ENCODE assay signal across 9 cellular contexts in the genomic region with DNA sequence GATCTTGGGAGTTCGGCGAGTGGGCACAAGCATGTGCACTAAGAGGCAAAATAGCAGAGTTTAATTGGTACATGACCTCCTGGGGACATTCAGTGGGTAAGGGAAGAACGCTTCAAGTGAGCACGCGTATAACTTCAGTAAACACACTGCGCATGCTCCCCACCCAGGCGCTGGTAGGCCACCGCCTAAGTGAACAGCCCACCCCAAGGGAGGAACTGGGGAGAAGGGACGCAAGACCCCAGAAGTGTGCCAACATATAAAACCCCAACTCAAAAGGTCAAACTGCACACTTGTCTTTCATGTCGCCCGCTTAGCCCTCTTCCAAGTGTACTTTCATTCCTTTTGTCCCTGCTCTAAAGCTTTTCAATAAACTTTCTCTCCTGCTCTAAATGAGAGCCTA. TPM values are rescaled to one million over a fixed set of nuclear protein-coding genes. Genes with fewer than 3 reads are reported as not detected.
DNase-seq lines count a peak whose midpoint lies in the region; ATAC-seq and TF ChIP-seq lines count a peak whose summit lies in the region.
"Had no signal": no experiment of that assay in that cellular context is flagged by ENCODE, and none has a peak within 500 bp of the region (broad histone marks: within the 10 kb centered on the region; RNA-seq: fewer than 3 reads in every experiment).

No MANE protein-coding gene starts in this region.

- H3K9ac ChIP-seq in skeletal muscle tissue (ENCODE audit: low read depth in 1 of 3, low read length in 3 of 3): peak overlapping the region; percentile 40 to 65 (median 50)

- in situ Hi-C loops in GM13977 (cut with MboI; ENCODE audit: low pct_unique_long_range_greater_than_20kb, low sequenced_read_pairs, unreplicated experiment): no loop called here

- 41 to 51% methylated on average over 11 of the region's 11 CpGs for WGBS in heart right ventricle, 2 donors

- H3K27ac Mint-ChIP-seq in type B pancreatic cell: no peak overlapping the region

- no peaks in the 10 kb centered on the region for H3K27me3 ChIP-seq in heart right ventricle
- H3K27me3 ChIP-seq in skeletal muscle tissue (ENCODE audit: control insufficient read depth in 3 of 3, insufficient read depth in 3 of 3, low read length in 3 of 3): no peaks in the 10 kb centered on the region

- no peaks in the 10 kb centered on the region for H3K27me3 Mint-ChIP-seq in activated T-cell treated with anti-CD3 and anti-CD28 coated beads, Interleukin-2, amount 50 U/mL, for 4 hours (ENCODE audit: low read depth)
- H3K27me3 Mint-ChIP-seq in type B pancreatic cell: no peaks in the 10 kb centered on the region

- DNase-seq in GM13977 (ENCODE audit: low spot score) (peak; percentile 50), heart right ventricle (peak; percentile 61 to 62), type B pancreatic cell (ENCODE audit: extremely low spot score, unreplicated experiment) (no peak), UCSD-AML1 (lab: John Stamatoyannopoulos, UW; ENCODE audit: unreplicated experiment) (no peak)
- DNase-seq in activated T-cell treated with anti-CD3 and anti-CD28 coated beads, Interleukin-2, amount 50 U/mL, for 4 hours: peak; percentile 13
- DNase-seq: NCI-H774 had no signal

- no peaks in the 10 kb centered on the region for H3K4me1 ChIP-seq in heart right ventricle
- peaks cover 0 to 6% (median 5%) of the 10 kb centered on the region in 3 donors for H3K4me1 ChIP-seq in skeletal muscle tissue (ENCODE audit: control insufficient read depth in 3 of 3, insufficient read depth in 3 of 3, low read length in 3 of 3)

- peak; percentile 43 to 62 for ATAC-seq in activated T-cell treated with anti-CD3 and anti-CD28 coated beads, Interleukin-2, amount 50 U/mL, for 4 hours
- ATAC-seq in heart right ventricle (peak in 7 of 8 donors; percentile 66 to 83 (median 77)), HG03175 (IDR thresholded peaks at IDR 0.05; ENCODE audit: unreplicated experiment) (no peak)
- no peak for ATAC-seq in activated CD4-positive, CD25-positive, alpha-beta regulatory T cell treated with anti-CD3 and anti-CD28 coated beads, Interleukin-2, amount 50 U/mL, for 24 hours

- H3K9me3 Mint-ChIP-seq in activated T-cell treated with anti-CD3 and anti-CD28 coated beads, Interleukin-2, amount 50 U/mL, for 4 hours: no peaks in the 10 kb centered on the region
- H3K9me3 Mint-ChIP-seq in type B pancreatic cell: no peaks in the 10 kb centered on the region

- H3K36me3 Mint-ChIP-seq in activated T-cell treated with anti-CD3 and anti-CD28 coated beads, Interleukin-2, amount 50 U/mL, for 4 hours (ENCODE audit: insufficient read depth): no peaks in the 10 kb centered on the region
- no peaks in the 10 kb centered on the region for H3K36me3 Mint-ChIP-seq in type B pancreatic cell

- no peak overlapping the region for H3K4me3 Mint-ChIP-seq in activated T-cell treated with anti-CD3 and anti-CD28 coated beads, Interleukin-2, amount 50 U/mL, for 4 hours
- H3K4me3 Mint-ChIP-seq in type B pancreatic cell: no peak overlapping the region

- H3K36me3 ChIP-seq in heart right ventricle (no peaks in the 10 kb centered on the region), skeletal muscle tissue (ENCODE audit: control insufficient read depth in 3 of 3, insufficient read depth in 3 of 3, low read length in 3 of 3) (no peaks in the 10 kb centered on the region)

- no peaks in the 10 kb centered on the region for H3K4me1 Mint-ChIP-seq in activated T-cell treated with anti-CD3 and anti-CD28 coated beads, Interleukin-2, amount 50 U/mL, for 4 hours (ENCODE audit: low read depth)
- H3K4me1 Mint-ChIP-seq in type B pancreatic cell (ENCODE audit: unreplicated experiment): peaks cover 9% of the 10 kb centered on the region

- H3K27ac ChIP-seq in heart right ventricle: no peak overlapping the region
- no peak overlapping the region for H3K27ac ChIP-seq in skeletal muscle tissue (ENCODE audit: low read depth, low read length)

- TF ChIP-seq CTCF in GM13977 (IDR thresholded peaks at IDR 0.05; ENCODE audit: extremely low read depth, insufficient read depth, missing control alignments) (no peak), heart right ventricle (IDR thresholded peaks at IDR 0.05) (no peak), type B pancreatic cell (conservative IDR thresholded peaks at IDR 0.05) (no peak)

- H3K9me3 ChIP-seq in heart right ventricle (no peaks in the 10 kb centered on the region), skeletal muscle tissue (ENCODE audit: control insufficient read depth in 3 of 3, low read length in 3 of 3) (no peaks in the 10 kb centered on the region)

- intact Hi-C loops in heart right ventricle (cut with DNase I): no loop called here

- H3K4me3 ChIP-seq in heart right ventricle: peak overlapping the region in 5 of 10 donors; percentile 8 to 31 (median 25)
- H3K4me3 ChIP-seq in skeletal muscle tissue (ENCODE audit: low read length in 3 of 3): peak overlapping the region; percentile 54 to 63 (median 61)

RNA-seq across cellular contexts. Expression of a gene that starts 10.5 kb away (rescaled TPM):
- under 1 TPM; 0.11 to 0.26 (median 0.18) TPM for total RNA-seq in activated T-cell treated with anti-CD3 and anti-CD28 coated beads, Interleukin-2, amount 50 U/mL, for 4 hours
- under 1 TPM in 6 of 10 donors, not detected in 4; 0.17 to 0.68 (median 0.28) TPM for total RNA-seq in heart right ventricle
- polyA plus RNA-seq in heart right ventricle: under 1 TPM; 0.17 to 0.37 TPM
- under 0.01 TPM for total RNA-seq in skeletal muscle tissue
- total RNA-seq in type B pancreatic cell (ENCODE audit: low replicate concordance): 0.86 and 1.2 TPM in 2 replicates

RNA-seq across cellular contexts. Expression of a gene that starts 12.4 kb away (rescaled TPM):
- total RNA-seq in activated T-cell treated with anti-CD3 and anti-CD28 coated beads, Interleukin-2, amount 50 U/mL, for 4 hours: under 1 TPM in 1 of 3 donors, not detected in 2; 0.14 TPM
- not detected for total RNA-seq in heart right ventricle
- polyA plus RNA-seq in heart right ventricle: under 1 TPM in 1 of 2 donors, not detected in 1; 0.07 TPM
- total RNA-seq in skeletal muscle tissue: not detected
- total RNA-seq in type B pancreatic cell (ENCODE audit: low replicate concordance): 9.0 and 13.3 TPM in 2 replicates

RNA-seq across cellular contexts. Expression of a gene that starts 36.2 kb away (rescaled TPM):
- total RNA-seq in activated T-cell treated with anti-CD3 and anti-CD28 coated beads, Interleukin-2, amount 50 U/mL, for 4 hours: under 1 TPM; 0.33 to 0.69 (median 0.51) TPM
- total RNA-seq in heart right ventricle: 1 to 10 TPM; 1.9 to 7.5 (median 3.4) TPM
- polyA plus RNA-seq in heart right ventricle: 1 to 10 TPM; 2.4 to 6.4 TPM
- total RNA-seq in skeletal muscle tissue: 5.2 TPM
- total RNA-seq in type B pancreatic cell (ENCODE audit: low replicate concordance): 2.0 and 3.6 TPM in 2 replicates

RNA-seq across cellular contexts. Expression of a gene that starts 37.4 kb away (rescaled TPM):
- 10 to 100 TPM in 1 of 3 donors, 1 to 10 TPM in 2; 8.8 to 11.6 (median 9.1) TPM for total RNA-seq in activated T-cell treated with anti-CD3 and anti-CD28 coated beads, Interleukin-2, amount 50 U/mL, for 4 hours
- total RNA-seq in heart right ventricle (1 to 10 TPM; 1.8 to 9.6 (median 3.8) TPM), skeletal muscle tissue (3.7 TPM), type B pancreatic cell (ENCODE audit: low replicate concordance) (13.8 and 43.3 TPM in 2 replicates)
- polyA plus RNA-seq in heart right ventricle: 10 to 100 TPM in 1 of 2 donors, 1 to 10 TPM in 1; 3.2 to 24.5 TPM

RNA-seq across cellular contexts. Expression of a gene that starts 46.2 kb away (rescaled TPM):
- total RNA-seq in activated T-cell treated with anti-CD3 and anti-CD28 coated beads, Interleukin-2, amount 50 U/mL, for 4 hours: 10 to 100 TPM in 2 of 3 donors, 1 to 10 TPM in 1; 6.7 to 12.3 (median 11.2) TPM
- 10 to 100 TPM in 8 of 10 donors, 1 to 10 TPM in 2; 2.4 to 30.0 (median 12.8) TPM for total RNA-seq in heart right ventricle
- polyA plus RNA-seq in heart right ventricle: 10 to 100 TPM in 1 of 2 donors, 1 to 10 TPM in 1; 5.8 to 11.6 TPM
- total RNA-seq in skeletal muscle tissue: 6.8 TPM
- total RNA-seq in type B pancreatic cell (ENCODE audit: low replicate concordance): 24.5 and 31.5 TPM in 2 replicates

Comparison
In these comparisons a context has a peak if more than half of its experiments do, and no peak if none do; other contexts are left out.
1. DNase-seq: peak in GM13977 (single experiment), activated T-cell treated with anti-CD3 and anti-CD28 coated beads, Interleukin-2, amount 50 U/mL, for 4 hours (single experiment) and heart right ventricle (2 of 2); none in type B pancreatic cell (single experiment) and UCSD-AML1 (single experiment).
2. ATAC-seq: peak in activated T-cell treated with anti-CD3 and anti-CD28 coated beads, Interleukin-2, amount 50 U/mL, for 4 hours (2 of 2) and heart right ventricle (7 of 8); none in activated CD4-positive, CD25-positive, alpha-beta regulatory T cell treated with anti-CD3 and anti-CD28 coated beads, Interleukin-2, amount 50 U/mL, for 24 hours (0 of 2) and HG03175 (single experiment).